Comparison of ENCODE assay signal across 17 cellular contexts in the genomic region with DNA sequence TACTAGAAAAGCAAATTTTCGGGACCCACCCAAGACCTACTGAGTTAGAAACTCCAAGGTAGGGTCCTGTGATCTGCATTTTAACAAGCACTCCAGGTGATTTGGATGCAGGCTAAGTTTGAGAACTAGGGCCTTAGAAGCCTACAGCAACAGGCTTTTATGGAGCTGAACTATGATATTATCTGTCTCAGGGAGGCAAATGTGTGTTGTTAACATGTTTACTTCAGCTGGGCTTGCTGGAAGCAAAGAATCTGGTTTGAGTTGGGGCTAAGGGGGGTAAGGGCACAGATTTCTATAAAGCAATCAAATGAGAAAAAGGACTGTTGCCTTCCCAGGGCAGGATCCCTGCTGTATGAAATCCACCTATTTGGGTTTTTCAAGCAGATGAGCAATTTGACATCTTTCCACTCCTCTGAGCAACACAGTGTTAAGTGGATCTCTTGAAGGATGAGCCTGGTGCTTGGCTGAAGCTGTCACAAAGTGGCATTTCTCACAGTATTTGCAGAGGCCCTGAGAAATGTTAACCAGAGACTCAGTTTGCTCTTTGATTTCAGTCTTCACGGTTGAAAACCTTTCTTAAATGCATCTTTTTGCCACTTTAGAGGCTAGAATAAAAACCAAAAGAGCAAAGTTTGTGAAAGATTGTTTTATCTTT. TPM values are rescaled to one million over a fixed set of nuclear protein-coding genes. Genes with fewer than 3 reads are reported as not detected.
DNase-seq lines count a peak whose midpoint lies in the region; ATAC-seq and TF ChIP-seq lines count a peak whose summit lies in the region.
"Had no signal": no experiment of that assay in that cellular context is flagged by ENCODE, and none has a peak within 500 bp of the region (broad histone marks: within the 10 kb centered on the region; RNA-seq: fewer than 3 reads in every experiment).

No MANE protein-coding gene starts in this region.

- ATAC-seq in left cardiac atrium (no peak), HG02759 (IDR thresholded peaks at IDR 0.05; ENCODE audit: unreplicated experiment) (peak; percentile 42), SK-N-SH treated with all-trans-retinoic acid at 6 μM for 48 hours (peak; percentile 33; the same call in 2 of the 3 replicates), GM21526 (IDR thresholded peaks at IDR 0.05; ENCODE audit: low FRiP score, unreplicated experiment) (no peak)
- ATAC-seq in activated CD4-positive, CD25-positive, alpha-beta regulatory T cell treated with anti-CD3 and anti-CD28 coated beads, Interleukin-2, amount 50 U/mL, for 24 hours, result no peak
- ATAC-seq: HCT116, left lung had no signal

- no peak for DNase-seq in left ventricle myocardium inferior
- no peak for DNase-seq in left cardiac atrium
- no peak for DNase-seq in testis
- DNase-seq in HEK293T (ENCODE audit: extremely low spot score), result no peak
- DNase-seq: activated CD4-positive, CD25-positive, alpha-beta regulatory T cell; activated T-cell treated with anti-CD3 and anti-CD28 coated beads, Interleukin-2, amount 50 U/mL, for 48 hours; DND-41; left lung; MG63; ovary; SJCRH30; stimulated activated CD4-positive, alpha-beta T cell treated with anti-CD3 and anti-CD28 coated beads, Interleukin-1b, Interleukin-23, amount 100 ng/mL, for 48 hours had no signal

- no peaks in the 10 kb centered on the region for H3K36me3 ChIP-seq in left ventricle myocardium inferior
- no peaks in the 10 kb centered on the region for H3K36me3 ChIP-seq in testis (ENCODE audit: low read depth, missing control alignments)
- H3K36me3 ChIP-seq: left lung, MG63, ovary, SJCRH30 had no signal

- TF ChIP-seq CTCF in left ventricle myocardium inferior (IDR thresholded peaks at IDR 0.05; ENCODE audit: borderline replicate concordance) (no peak), testis (IDR thresholded peaks at IDR 0.05) (no peak)

- H3K4me1 ChIP-seq in left ventricle myocardium inferior (peaks cover 19% of the 10 kb centered on the region), testis (no peaks in the 10 kb centered on the region)
- H3K4me1 ChIP-seq: left lung, SJCRH30 had no signal

- 85 to 88% methylated on average over 2 of the region's 2 CpGs for WGBS in testis, 2 donors

- H3K4me3 ChIP-seq in left ventricle myocardium inferior, result peak overlapping the region; percentile 22
- H3K4me3 ChIP-seq in testis, result no peak overlapping the region
- H3K4me3 ChIP-seq: left lung, MG63, ovary, SJCRH30 had no signal

- CTCF ChIA-PET in HEK293T (lab: Yijun Ruan, JAX), result interaction anchor here (0.6 to 1.2 kb wide), 2 partner anchors 125 to 565 kb away, joined by 3 read pairs; no protein-coding TSS in a partner anchor

- H3K27me3 ChIP-seq in left ventricle myocardium inferior (ENCODE audit: low read depth) (no peaks in the 10 kb centered on the region), testis (no peaks in the 10 kb centered on the region)
- H3K27me3 ChIP-seq: left lung, MG63, ovary, SJCRH30 had no signal

- peak overlapping the region; percentile 70 for H3K27ac ChIP-seq in left ventricle myocardium inferior (replicated peaks)
- no peak overlapping the region for H3K27ac ChIP-seq in testis
- H3K27ac ChIP-seq: left lung, ovary, SJCRH30 had no signal

- POLR2A ChIA-PET in HEK293T (lab: Yijun Ruan, JAX), result no interaction called here

- H3K9me3 ChIP-seq in left ventricle myocardium inferior (replicated peaks) (no peaks in the 10 kb centered on the region), testis (no peaks in the 10 kb centered on the region)
- H3K9me3 ChIP-seq: left lung, MG63, ovary, SJCRH30 had no signal

- no peak for TF ChIP-seq POLR2A in testis (IDR thresholded peaks at IDR 0.05)

- intact Hi-C loops in left ventricle myocardium inferior (cut with micrococcal nuclease), result no loop called here
- intact Hi-C loops in left cardiac atrium (cut with DNase I), result no loop called here
- intact Hi-C loops in testis (cut with DNase I; ENCODE audit: low total_unique reads), result no loop called here

TF ChIP-seq in SK-N-SH treated with all-trans-retinoic acid at 6 μM for 48 hours, 23 proteins besides CTCF, POLR2A, EP300 and RAD21 (continues in another document):
- TF ChIP-seq TCF4 (CRISPR knock-in tag; IDR thresholded peaks at IDR 0.05; ENCODE audit: borderline replicate concordance) (no peak), ARNTL (CRISPR knock-in tag; IDR thresholded peaks at IDR 0.05; ENCODE audit: borderline replicate concordance, low read depth) (no peak), GLIS3 (CRISPR knock-in tag; IDR thresholded peaks at IDR 0.05) (no peak), CSDC2 (CRISPR knock-in tag; IDR thresholded peaks at IDR 0.05) (no peak), ZNF70 (CRISPR knock-in tag; IDR thresholded peaks at IDR 0.05) (no peak), ZC3H10 (CRISPR knock-in tag; IDR thresholded peaks at IDR 0.05) (no peak), ESRRG (CRISPR knock-in tag; IDR thresholded peaks at IDR 0.05) (no peak), ZNF565 (CRISPR knock-in tag; conservative IDR thresholded peaks at IDR 0.05; ENCODE audit: low read depth) (no peak), ZNF8 (CRISPR knock-in tag; IDR thresholded peaks at IDR 0.05) (no peak), ZFP30 (CRISPR knock-in tag; IDR thresholded peaks at IDR 0.05) (no peak)
- TF ChIP-seq, protein P1, sequence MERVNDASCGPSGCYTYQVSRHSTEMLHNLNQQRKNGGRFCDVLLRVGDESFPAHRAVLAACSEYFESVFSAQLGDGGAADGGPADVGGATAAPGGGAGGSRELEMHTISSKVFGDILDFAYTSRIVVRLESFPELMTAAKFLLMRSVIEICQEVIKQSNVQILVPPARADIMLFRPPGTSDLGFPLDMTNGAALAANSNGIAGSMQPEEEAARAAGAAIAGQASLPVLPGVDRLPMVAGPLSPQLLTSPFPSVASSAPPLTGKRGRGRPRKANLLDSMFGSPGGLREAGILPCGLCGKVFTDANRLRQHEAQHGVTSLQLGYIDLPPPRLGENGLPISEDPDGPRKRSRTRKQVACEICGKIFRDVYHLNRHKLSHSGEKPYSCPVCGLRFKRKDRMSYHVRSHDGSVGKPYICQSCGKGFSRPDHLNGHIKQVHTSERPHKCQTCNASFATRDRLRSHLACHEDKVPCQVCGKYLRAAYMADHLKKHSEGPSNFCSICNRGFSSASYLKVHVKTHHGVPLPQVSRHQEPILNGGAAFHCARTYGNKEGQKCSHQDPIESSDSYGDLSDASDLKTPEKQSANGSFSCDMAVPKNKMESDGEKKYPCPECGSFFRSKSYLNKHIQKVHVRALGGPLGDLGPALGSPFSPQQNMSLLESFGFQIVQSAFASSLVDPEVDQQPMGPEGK (CRISPR knock-in tag; IDR thresholded peaks at IDR 0.05; ENCODE audit: borderline replicate concordance), result no peak

TF ChIP-seq in HEK293T, 16 proteins besides CTCF, POLR2A, EP300 and RAD21:
- no peak for TF ChIP-seq L3MBTL2 (conservative IDR thresholded peaks at IDR 0.05)
- no peak for TF ChIP-seq SP1 (IDR thresholded peaks at IDR 0.05)
- no peak for TF ChIP-seq ZNF384 (IDR thresholded peaks at IDR 0.05)
- TF ChIP-seq LEF1 (IDR thresholded peaks at IDR 0.05; ENCODE audit: borderline replicate concordance), result no peak
- no peak for TF ChIP-seq TARDBP (IDR thresholded peaks at IDR 0.05)
- no peak for TF ChIP-seq FOXA1 (IDR thresholded peaks at IDR 0.05)
- no peak for TF ChIP-seq BHLHE40 (IDR thresholded peaks at IDR 0.05; ENCODE audit: borderline replicate concordance)
- TF ChIP-seq ELF4 (IDR thresholded peaks at IDR 0.05), result no peak
- TF ChIP-seq HDGF (IDR thresholded peaks at IDR 0.05; ENCODE audit: borderline replicate concordance), result no peak
- TF ChIP-seq, protein P2, sequence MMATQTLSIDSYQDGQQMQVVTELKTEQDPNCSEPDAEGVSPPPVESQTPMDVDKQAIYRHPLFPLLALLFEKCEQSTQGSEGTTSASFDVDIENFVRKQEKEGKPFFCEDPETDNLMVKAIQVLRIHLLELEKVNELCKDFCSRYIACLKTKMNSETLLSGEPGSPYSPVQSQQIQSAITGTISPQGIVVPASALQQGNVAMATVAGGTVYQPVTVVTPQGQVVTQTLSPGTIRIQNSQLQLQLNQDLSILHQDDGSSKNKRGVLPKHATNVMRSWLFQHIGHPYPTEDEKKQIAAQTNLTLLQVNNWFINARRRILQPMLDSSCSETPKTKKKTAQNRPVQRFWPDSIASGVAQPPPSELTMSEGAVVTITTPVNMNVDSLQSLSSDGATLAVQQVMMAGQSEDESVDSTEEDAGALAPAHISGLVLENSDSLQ (IDR thresholded peaks at IDR 0.05), result no peak
- no peak for TF ChIP-seq FOXM1 (IDR thresholded peaks at IDR 0.05; ENCODE audit: borderline replicate concordance)
- TF ChIP-seq ARNT (IDR thresholded peaks at IDR 0.05), result no peak
- TF ChIP-seq SUZ12 (IDR thresholded peaks at IDR 0.05), result no peak
- TF ChIP-seq NFRKB (IDR thresholded peaks at IDR 0.05), result no peak
- TF ChIP-seq CTBP1 (IDR thresholded peaks at IDR 0.05; ENCODE audit: borderline replicate concordance), result no peak
- TF ChIP-seq FOXK2 (IDR thresholded peaks at IDR 0.05), result no peak
TF ChIP-seq in HEK293T: peak in this region for 0.

RNA-seq across cellular contexts. Expression of a gene that starts 36.2 kb away (rescaled TPM):
- total RNA-seq in left ventricle myocardium inferior (16.6 TPM), left cardiac atrium (10 to 100 TPM; 12.0 to 18.4 TPM), testis (10 to 100 TPM; 19.3 to 25.4 TPM)
- polyA plus RNA-seq in testis (ENCODE audit: insufficient read depth, low read depth, low replicate concordance), result 24.1 TPM

Comparison
In these comparisons a context has a peak if more than half of its experiments do, and no peak if none do; other contexts are left out.
1. ATAC-seq: peak in HG02759 (single experiment) and SK-N-SH treated with all-trans-retinoic acid at 6 μM for 48 hours (single experiment); none in left cardiac atrium (0 of 2), activated CD4-positive, CD25-positive, alpha-beta regulatory T cell treated with anti-CD3 and anti-CD28 coated beads, Interleukin-2, amount 50 U/mL, for 24 hours (0 of 2) and GM21526 (single experiment).